1 cellular context compared by ENCODE assay signal in the genomic region with DNA sequence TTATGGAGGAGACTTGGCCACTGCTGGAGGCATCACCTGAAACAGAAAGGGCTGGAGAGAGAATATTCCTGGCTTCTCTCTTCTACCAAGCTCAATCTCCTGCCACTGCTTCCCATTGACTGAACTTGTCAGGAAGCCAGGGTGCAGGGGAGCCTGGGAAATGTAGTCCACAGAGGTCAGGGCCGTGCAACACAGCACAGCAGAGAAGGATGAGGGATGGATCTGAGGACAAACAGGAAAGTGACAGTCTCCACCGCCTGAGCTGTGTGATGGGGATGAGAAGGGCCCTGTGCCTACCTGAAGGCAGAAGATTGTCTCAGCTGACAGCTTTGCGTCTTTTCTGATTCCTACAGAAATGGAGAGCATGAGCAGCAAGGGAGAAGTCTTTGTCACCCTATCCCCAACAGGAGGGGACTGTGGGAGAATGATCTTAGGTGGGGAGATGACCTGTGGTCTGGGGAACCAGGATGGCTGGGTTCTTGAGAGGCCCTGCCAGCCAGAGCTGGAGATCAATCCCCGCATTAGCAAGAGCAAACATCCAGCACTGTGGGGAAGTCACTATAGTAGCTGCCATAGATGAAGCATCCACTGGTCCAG.
TF ChIP-seq lines count a peak whose summit lies in the region.

No MANE protein-coding gene starts in this region.

TF ChIP-seq in HepG2, 621 proteins besides CTCF, POLR2A, EP300 and RAD21 (continued from another document):
- TF ChIP-seq, protein P1, sequence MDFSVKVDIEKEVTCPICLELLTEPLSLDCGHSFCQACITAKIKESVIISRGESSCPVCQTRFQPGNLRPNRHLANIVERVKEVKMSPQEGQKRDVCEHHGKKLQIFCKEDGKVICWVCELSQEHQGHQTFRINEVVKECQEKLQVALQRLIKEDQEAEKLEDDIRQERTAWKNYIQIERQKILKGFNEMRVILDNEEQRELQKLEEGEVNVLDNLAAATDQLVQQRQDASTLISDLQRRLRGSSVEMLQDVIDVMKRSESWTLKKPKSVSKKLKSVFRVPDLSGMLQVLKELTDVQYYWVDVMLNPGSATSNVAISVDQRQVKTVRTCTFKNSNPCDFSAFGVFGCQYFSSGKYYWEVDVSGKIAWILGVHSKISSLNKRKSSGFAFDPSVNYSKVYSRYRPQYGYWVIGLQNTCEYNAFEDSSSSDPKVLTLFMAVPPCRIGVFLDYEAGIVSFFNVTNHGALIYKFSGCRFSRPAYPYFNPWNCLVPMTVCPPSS (IDR thresholded peaks at IDR 0.05) = no peak
- TF ChIP-seq RXRA (CRISPR knock-in tag; IDR thresholded peaks at IDR 0.05) (peak; percentile 75; the same call in 1 of the 2 replicates), SRSF4 (IDR thresholded peaks at IDR 0.05; ENCODE audit: low read depth, low read length, poor library complexity, severe bottlenecking) (no peak), ZKSCAN5 (CRISPR knock-in tag; IDR thresholded peaks at IDR 0.05) (no peak), CBX5 (CRISPR knock-in tag; IDR thresholded peaks at IDR 0.05; ENCODE audit: borderline replicate concordance) (peak; percentile 51; the same call in 1 of the 2 replicates), XRCC5 (optimal IDR thresholded peaks at IDR 0.05; ENCODE audit: low read length) (peak; percentile 81), FOXP1 (IDR thresholded peaks at IDR 0.05) (no peak), FOXP1 (CRISPR knock-in tag; IDR thresholded peaks at IDR 0.05) (no peak), ZSCAN22 (CRISPR knock-in tag; IDR thresholded peaks at IDR 0.05) (no peak), GATAD2A (CRISPR knock-in tag; IDR thresholded peaks at IDR 0.05) (peak; percentile 63), MYNN (CRISPR knock-in tag; IDR thresholded peaks at IDR 0.05; ENCODE audit: low read depth) (no peak; the same call in 1 of the 2 replicates), ZNF713 (CRISPR knock-in tag; IDR thresholded peaks at IDR 0.05) (no peak), HOXD1 (CRISPR knock-in tag; IDR thresholded peaks at IDR 0.05) (peak; percentile 67; the same call in 1 of the 2 replicates), ZMYM4 (CRISPR knock-in tag; IDR thresholded peaks at IDR 0.05) (peak; percentile 66; the same call in 1 of the 2 replicates), ZNF33B (CRISPR knock-in tag; IDR thresholded peaks at IDR 0.05) (0 out of 2 replicates have a peak, but pooled peaks have one; percentile 40), KLF16 (CRISPR knock-in tag; IDR thresholded peaks at IDR 0.05) (peak; percentile 25 to 51; a peak in 1 of 4 replicates), RAD51 (IDR thresholded peaks at IDR 0.05; ENCODE audit: borderline replicate concordance) (no peak), NRL (CRISPR knock-in tag; IDR thresholded peaks at IDR 0.05; ENCODE audit: borderline replicate concordance) (0 out of 2 replicates have a peak, but pooled peaks have one; percentile 44), SP1 (IDR thresholded peaks at IDR 0.05) (no peak), SP1 (CRISPR knock-in tag; IDR thresholded peaks at IDR 0.05) (peak; percentile 39), ZNF572 (CRISPR knock-in tag; IDR thresholded peaks at IDR 0.05) (no peak), HNF4A (CRISPR knock-in tag; IDR thresholded peaks at IDR 0.05) (peak; percentile 49; the same call in 1 of the 2 replicates), ZNF501 (CRISPR knock-in tag; IDR thresholded peaks at IDR 0.05) (0 out of 2 replicates have a peak, but pooled peaks have one; percentile 49)
- TF ChIP-seq, protein P2, sequence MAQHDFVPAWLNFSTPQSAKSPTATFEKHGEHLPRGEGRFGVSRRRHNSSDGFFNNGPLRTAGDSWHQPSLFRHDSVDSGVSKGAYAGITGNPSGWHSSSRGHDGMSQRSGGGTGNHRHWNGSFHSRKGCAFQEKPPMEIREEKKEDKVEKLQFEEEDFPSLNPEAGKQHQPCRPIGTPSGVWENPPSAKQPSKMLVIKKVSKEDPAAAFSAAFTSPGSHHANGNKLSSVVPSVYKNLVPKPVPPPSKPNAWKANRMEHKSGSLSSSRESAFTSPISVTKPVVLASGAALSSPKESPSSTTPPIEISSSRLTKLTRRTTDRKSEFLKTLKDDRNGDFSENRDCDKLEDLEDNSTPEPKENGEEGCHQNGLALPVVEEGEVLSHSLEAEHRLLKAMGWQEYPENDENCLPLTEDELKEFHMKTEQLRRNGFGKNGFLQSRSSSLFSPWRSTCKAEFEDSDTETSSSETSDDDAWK (CRISPR knock-in tag; IDR thresholded peaks at IDR 0.05) = no peak
- TF ChIP-seq, protein P3, sequence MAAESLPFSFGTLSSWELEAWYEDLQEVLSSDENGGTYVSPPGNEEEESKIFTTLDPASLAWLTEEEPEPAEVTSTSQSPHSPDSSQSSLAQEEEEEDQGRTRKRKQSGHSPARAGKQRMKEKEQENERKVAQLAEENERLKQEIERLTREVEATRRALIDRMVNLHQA (CRISPR knock-in tag; IDR thresholded peaks at IDR 0.05) = no peak
- TF ChIP-seq, protein P4, sequence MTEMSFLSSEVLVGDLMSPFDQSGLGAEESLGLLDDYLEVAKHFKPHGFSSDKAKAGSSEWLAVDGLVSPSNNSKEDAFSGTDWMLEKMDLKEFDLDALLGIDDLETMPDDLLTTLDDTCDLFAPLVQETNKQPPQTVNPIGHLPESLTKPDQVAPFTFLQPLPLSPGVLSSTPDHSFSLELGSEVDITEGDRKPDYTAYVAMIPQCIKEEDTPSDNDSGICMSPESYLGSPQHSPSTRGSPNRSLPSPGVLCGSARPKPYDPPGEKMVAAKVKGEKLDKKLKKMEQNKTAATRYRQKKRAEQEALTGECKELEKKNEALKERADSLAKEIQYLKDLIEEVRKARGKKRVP (CRISPR knock-in tag; IDR thresholded peaks at IDR 0.05) = peak in 1 of 2 experiments; percentile 15; a peak in 1 of 4 replicates
- TF ChIP-seq, protein P5, sequence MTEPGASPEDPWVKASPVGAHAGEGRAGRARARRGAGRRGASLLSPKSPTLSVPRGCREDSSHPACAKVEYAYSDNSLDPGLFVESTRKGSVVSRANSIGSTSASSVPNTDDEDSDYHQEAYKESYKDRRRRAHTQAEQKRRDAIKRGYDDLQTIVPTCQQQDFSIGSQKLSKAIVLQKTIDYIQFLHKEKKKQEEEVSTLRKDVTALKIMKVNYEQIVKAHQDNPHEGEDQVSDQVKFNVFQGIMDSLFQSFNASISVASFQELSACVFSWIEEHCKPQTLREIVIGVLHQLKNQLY (CRISPR knock-in tag; IDR thresholded peaks at IDR 0.05) = no peak
- TF ChIP-seq, protein P6, sequence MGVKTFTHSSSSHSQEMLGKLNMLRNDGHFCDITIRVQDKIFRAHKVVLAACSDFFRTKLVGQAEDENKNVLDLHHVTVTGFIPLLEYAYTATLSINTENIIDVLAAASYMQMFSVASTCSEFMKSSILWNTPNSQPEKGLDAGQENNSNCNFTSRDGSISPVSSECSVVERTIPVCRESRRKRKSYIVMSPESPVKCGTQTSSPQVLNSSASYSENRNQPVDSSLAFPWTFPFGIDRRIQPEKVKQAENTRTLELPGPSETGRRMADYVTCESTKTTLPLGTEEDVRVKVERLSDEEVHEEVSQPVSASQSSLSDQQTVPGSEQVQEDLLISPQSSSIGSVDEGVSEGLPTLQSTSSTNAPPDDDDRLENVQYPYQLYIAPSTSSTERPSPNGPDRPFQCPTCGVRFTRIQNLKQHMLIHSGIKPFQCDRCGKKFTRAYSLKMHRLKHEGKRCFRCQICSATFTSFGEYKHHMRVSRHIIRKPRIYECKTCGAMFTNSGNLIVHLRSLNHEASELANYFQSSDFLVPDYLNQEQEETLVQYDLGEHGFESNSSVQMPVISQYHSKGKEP (CRISPR knock-in tag; IDR thresholded peaks at IDR 0.05) = no peak
TF ChIP-seq in HepG2: peak in this region for 163.
